In the genomic region with DNA sequence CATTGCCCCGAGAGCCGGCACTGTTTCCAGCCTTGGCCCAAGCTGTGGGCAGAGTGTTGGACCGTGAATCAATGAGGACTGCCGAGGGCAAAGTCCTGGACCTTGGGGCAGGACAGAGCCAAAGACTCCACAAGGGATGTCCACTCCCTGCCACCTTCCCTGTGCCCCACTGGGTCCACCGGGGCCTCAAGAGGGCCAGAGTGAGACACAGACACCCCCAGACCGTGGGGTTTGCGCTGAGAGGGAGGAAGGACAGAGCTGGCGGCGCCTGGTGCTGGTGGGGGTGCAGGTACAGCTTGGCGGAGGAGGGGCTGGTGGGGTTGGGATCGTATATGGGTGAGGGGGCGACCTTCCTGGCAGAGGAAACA, we compare ENCODE assay signal across 8 cellular contexts. TPM values are rescaled to one million over a fixed set of nuclear protein-coding genes. Genes with fewer than 3 reads are reported as not detected.
DNase-seq lines count a peak whose midpoint lies in the region; ATAC-seq and TF ChIP-seq lines count a peak whose summit lies in the region.

No MANE protein-coding gene starts in this region.

- intact Hi-C loops in psoas muscle (cut with DNase I) (no loop called here), lower leg skin (cut with DNase I; ENCODE audit: low total_unique reads) (no loop called here)

- H3K9me3 ChIP-seq in psoas muscle = no peaks in the 10 kb centered on the region

- in situ Hi-C loops in G401 (cut with HindIII; ENCODE audit: low sequenced_read_pairs) = no loop called here

- peaks cover 8% of the 10 kb centered on the region for H3K4me1 ChIP-seq in psoas muscle

- H3K36me3 ChIP-seq in GM06990 (ENCODE audit: control insufficient read depth, insufficient read depth, low read length) = peaks cover 2% of the 10 kb centered on the region
- H3K36me3 ChIP-seq in psoas muscle (ENCODE audit: insufficient read depth in 1 of 2, low read depth in 1 of 2) = no peaks in the 10 kb centered on the region

- H3K27me3 ChIP-seq in GM06990 (replicated peaks; ENCODE audit: control insufficient read depth, insufficient read depth, low read length) (no peaks in the 10 kb centered on the region), psoas muscle (ENCODE audit: insufficient read depth in 3 of 3, low read length in 2 of 3) (peaks cover 0 to 30% (median under 1%) of the 10 kb centered on the region in 3 donors)

- H3K4me3 ChIP-seq in GM06990 (replicated peaks; ENCODE audit: low read depth, low read length) (peak overlapping the region; percentile 82), foreskin fibroblast (ENCODE audit: low read depth in 1 of 2, low read length in 2 of 2) (peak overlapping the region; percentile 66 to 78), psoas muscle (peak overlapping the region; percentile 76), lower leg skin (ENCODE audit: low read depth, poor library complexity, severe bottlenecking) (no peak overlapping the region)

- DNase-seq in GM06990 (ENCODE audit: extremely low read depth, insufficient read length) = no peak
- DNase-seq in foreskin fibroblast = no peak
- no peak for DNase-seq in psoas muscle
- no peak for DNase-seq in NCI-H146 treated with DMSO at 0.1 percent for 48 hours (lab: John Stamatoyannopoulos, UW; ENCODE audit: unreplicated experiment)
- no peak for DNase-seq in lower leg skin (ENCODE audit: low spot score in 2 of 2)
- DNase-seq in G401 (ENCODE audit: low spot score) = no peak
- no peak for DNase-seq in stimulated activated CD4-positive, alpha-beta T cell treated with anti-CD3 and anti-CD28 coated beads, Interleukin-12 subunit alpha, Interleukin-12 subunit beta, amount 100 ng/mL, for 4 hours

- H3K27ac ChIP-seq in VCaP = peak overlapping the region; percentile 67; the same call in 1 of the 2 replicates
- H3K27ac ChIP-seq in psoas muscle = no peak overlapping the region

- ATAC-seq in psoas muscle = no peak

- TF ChIP-seq CTCF in GM06990 (IDR thresholded peaks at IDR 0.05; ENCODE audit: insufficient read depth, low read length, poor library complexity, severe bottlenecking) (no peak), VCaP (conservative IDR thresholded peaks at IDR 0.05) (no peak), foreskin fibroblast (IDR thresholded peaks at IDR 0.05; ENCODE audit: low read depth, low read length) (no peak), psoas muscle (IDR thresholded peaks at IDR 0.05) (no peak), lower leg skin (IDR thresholded peaks at IDR 0.05) (no peak)

- WGBS in psoas muscle, 3 donors = 58 to 70% (median 65%) methylated on average over 12 of the region's 12 CpGs
- 77 to 78% methylated on average over 11 to 12 of the region's 12 CpGs for WGBS in lower leg skin, 2 donors

- no peak for TF ChIP-seq POLR2A in lower leg skin (IDR thresholded peaks at IDR 0.05)

RNA-seq across cellular contexts. Expression of gene MAST3, which starts 11.8 kb away (rescaled TPM):
- 1 to 10 TPM; 1.7 to 5.1 (median 3.2) TPM for total RNA-seq in psoas muscle
- polyA plus RNA-seq in psoas muscle = 1 to 10 TPM in 1 of 3 donors, under 1 TPM in 2; 0.34 to 2.5 (median 0.96) TPM
- 10 to 100 TPM; 12.9 to 19.8 (median 17.0) TPM for total RNA-seq in lower leg skin
- 1.2 and 2.6 TPM in 2 replicates for total RNA-seq in G401 (2014; rRNA removed; shearing (Covaris generic))

RNA-seq across cellular contexts. Expression of gene IL12RB1, which starts 22.6 kb away (rescaled TPM):
- under 1 TPM; 0.15 to 0.53 (median 0.26) TPM for total RNA-seq in psoas muscle
- under 1 TPM in 2 of 3 donors, not detected in 1; 0.14 to 0.17 TPM for polyA plus RNA-seq in psoas muscle
- total RNA-seq in lower leg skin = under 1 TPM in 2 of 4 donors, not detected in 2; 0.34 to 0.58 TPM
- total RNA-seq in G401 (2014; rRNA removed; shearing (Covaris generic)) = not detected in 2 replicates

RNA-seq across cellular contexts. Expression of gene PIK3R2, which starts 43.6 kb away (rescaled TPM):
- total RNA-seq in psoas muscle (10 to 100 TPM in 3 of 4 donors, 1 to 10 TPM in 1; 8.6 to 20.8 (median 15.0) TPM), lower leg skin (10 to 100 TPM in 3 of 4 donors, 1 to 10 TPM in 1; 8.3 to 39.4 (median 32.2) TPM)
- 1 to 10 TPM; 4.6 to 6.0 (median 4.7) TPM for polyA plus RNA-seq in psoas muscle
- total RNA-seq in G401 (2014; rRNA removed; shearing (Covaris generic)) = 7.9 and 31.5 TPM in 2 replicates
